Comparison of ENCODE assay signal across 22 cellular contexts in the genomic region with DNA sequence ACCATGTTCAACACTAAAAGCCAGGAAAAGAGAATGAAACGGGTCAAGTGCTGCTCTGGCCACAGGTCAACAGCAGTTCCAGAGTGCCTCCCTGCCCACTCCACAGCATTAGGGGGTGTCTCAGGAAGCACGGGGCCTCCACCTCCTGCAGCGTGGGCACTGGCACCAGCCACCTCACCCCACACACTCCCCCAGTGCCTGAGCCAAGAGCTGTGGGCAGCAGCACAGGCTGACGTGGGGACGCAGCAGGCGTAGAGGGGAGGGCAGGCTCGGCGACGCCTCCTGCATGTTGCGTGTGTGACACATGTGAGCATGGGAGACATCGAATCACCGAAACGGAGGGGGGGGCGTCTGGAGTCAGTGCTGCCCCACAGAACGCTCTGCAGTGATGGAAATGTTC. TPM values are rescaled to one million over a fixed set of nuclear protein-coding genes. Genes with fewer than 3 reads are reported as not detected.
"Had no signal": no experiment of that assay in that cellular context is flagged by ENCODE, and none has a peak within 500 bp of the region (broad histone marks: within the 10 kb centered on the region; RNA-seq: fewer than 3 reads in every experiment).

No MANE protein-coding gene starts in this region.

- H3K4me3 Mint-ChIP-seq: natural killer cell treated with Interleukin-12 subunit alpha and Interleukin-12 subunit beta and Interleukin-15 and Interleukin-18, amount 100 ng/mL, for 72 hours had no signal

- H3K36me3 Mint-ChIP-seq: natural killer cell treated with Interleukin-12 subunit alpha and Interleukin-12 subunit beta and Interleukin-15 and Interleukin-18, amount 100 ng/mL, for 72 hours had no signal

- H3K9me3 Mint-ChIP-seq: natural killer cell treated with Interleukin-12 subunit alpha and Interleukin-12 subunit beta and Interleukin-15 and Interleukin-18, amount 100 ng/mL, for 72 hours had no signal

- H3K27ac ChIP-seq: coronary artery, epithelial cell of prostate, esophagus muscularis mucosa, gastrocnemius medialis, heart right ventricle, psoas muscle, sigmoid colon, skin epidermis, tibial artery, upper lobe of right lung, vagina had no signal

- H3K27ac Mint-ChIP-seq: natural killer cell treated with Interleukin-12 subunit alpha and Interleukin-12 subunit beta and Interleukin-15 and Interleukin-18, amount 100 ng/mL, for 72 hours had no signal

- H3K27me3 ChIP-seq: esophagus muscularis mucosa, gastrocnemius medialis, heart right ventricle, sigmoid colon, tibial artery, upper lobe of right lung, vagina had no signal

- H3K4me3 ChIP-seq: coronary artery, esophagus muscularis mucosa, gastrocnemius medialis, heart right ventricle, lung, psoas muscle, sigmoid colon, skin epidermis, tibial artery, upper lobe of right lung, vagina had no signal

- H3K27me3 Mint-ChIP-seq: natural killer cell treated with Interleukin-12 subunit alpha and Interleukin-12 subunit beta and Interleukin-15 and Interleukin-18, amount 100 ng/mL, for 72 hours had no signal

- DNase-seq: effector CD8-positive, alpha-beta T cell; gastrocnemius medialis; heart right ventricle; hypothalamus; kidney glomerular epithelial cell; mesenchymal stem cell; midbrain; psoas muscle; retina; sigmoid colon; stimulated activated CD4-positive, alpha-beta T cell treated with anti-CD3 and anti-CD28 coated beads, Interleukin-12 subunit alpha, Interleukin-12 subunit beta, amount 100 ng/mL, for 4 hours; stimulated activated naive CD4-positive, alpha-beta T cell treated with Interleukin-2 at 50 U/mL for 16 hours; tibial artery; upper lobe of right lung had no signal

- H3K4me1 ChIP-seq: gastrocnemius medialis, psoas muscle, sigmoid colon, tibial artery, vagina had no signal

- H3K9me3 ChIP-seq: esophagus muscularis mucosa, gastrocnemius medialis, heart right ventricle, psoas muscle, sigmoid colon, tibial artery, upper lobe of right lung, vagina had no signal

RNA-seq across cellular contexts. Expression of a gene that starts 50.2 kb away (rescaled TPM):
- total RNA-seq: dermis microvascular lymphatic vessel endothelial cell; natural killer cell treated with Interleukin-12 subunit alpha and Interleukin-12 subunit beta and Interleukin-15 and Interleukin-18, amount 100 ng/mL, for 72 hours had no signal
